Comparison of ENCODE assay signal across 1 cellular context in genomic region chr10:95767884-95768556, GRCh38.
TF ChIP-seq lines count a peak whose summit lies in the region.

No MANE protein-coding gene starts in this region.

TF ChIP-seq in GM12878, 131 proteins besides CTCF, POLR2A, EP300 and RAD21 (continued from another document and continues in another):
- TF ChIP-seq CUX1 (IDR thresholded peaks at IDR 0.05; ENCODE audit: insufficient replicate concordance, low read depth, low read length) (no peak), FOS (IDR thresholded peaks at IDR 0.05; ENCODE audit: borderline replicate concordance, extremely low read depth, insufficient read length) (no peak), SIX5 (IDR thresholded peaks at IDR 0.05; ENCODE audit: low read depth, low read length, severe bottlenecking) (no peak), SIN3A (IDR thresholded peaks at IDR 0.05; ENCODE audit: low read depth, low read length) (no peak), CREB1 (IDR thresholded peaks at IDR 0.05; ENCODE audit: low read depth) (peak; percentile 55; the same call in 1 of the 2 replicates), E4F1 (IDR thresholded peaks at IDR 0.05; ENCODE audit: borderline replicate concordance, partially characterized antibody) (no peak), MTA3 (IDR thresholded peaks at IDR 0.05; ENCODE audit: borderline replicate concordance, low read length) (peak; percentile 96), E2F4 (IDR thresholded peaks at IDR 0.05; ENCODE audit: low read depth, low read length) (no peak), PBX3 (IDR thresholded peaks at IDR 0.05; ENCODE audit: insufficient replicate concordance, low read depth, low read length) (no peak), STAT1 (conservative IDR thresholded peaks at IDR 0.05) (no peak), TARDBP (IDR thresholded peaks at IDR 0.05; ENCODE audit: borderline replicate concordance) (no peak), MYB (IDR thresholded peaks at IDR 0.05; ENCODE audit: borderline replicate concordance, low read depth, low read length) (0 out of 2 replicates have a peak, but pooled peaks have one; percentile 55), ESRRA (IDR thresholded peaks at IDR 0.05; ENCODE audit: low read length) (no peak), PKNOX1 (IDR thresholded peaks at IDR 0.05) (0 out of 2 replicates have a peak, but pooled peaks have one; percentile 38), BMI1 (IDR thresholded peaks at IDR 0.05; ENCODE audit: borderline replicate concordance) (no peak; the same call in 1 of the 2 replicates), ATF7 (IDR thresholded peaks at IDR 0.05; ENCODE audit: low read depth) (peak; percentile 51; the same call in 1 of the 2 replicates), NBN (IDR thresholded peaks at IDR 0.05) (peak; percentile 88), TCF7 (IDR thresholded peaks at IDR 0.05; ENCODE audit: borderline replicate concordance) (0 out of 2 replicates have a peak, but pooled peaks have one; percentile 32), ZZZ3 (IDR thresholded peaks at IDR 0.05; ENCODE audit: control insufficient read depth, insufficient read length, low read depth) (no peak), ASH2L (IDR thresholded peaks at IDR 0.05; ENCODE audit: borderline replicate concordance, low read depth) (no peak), MTA2 (IDR thresholded peaks at IDR 0.05; ENCODE audit: low read depth) (peak; percentile 72), TCF3 (IDR thresholded peaks at IDR 0.05; ENCODE audit: borderline replicate concordance, insufficient read depth, low read depth, low read length) (peak; percentile 77; the same call in 1 of the 2 replicates), ATF3 (IDR thresholded peaks at IDR 0.05; ENCODE audit: borderline replicate concordance, extremely low read depth, low read depth, low read length) (no peak), ZNF24 (IDR thresholded peaks at IDR 0.05) (no peak), NR2C1 (IDR thresholded peaks at IDR 0.05) (no peak), ZNF592 (IDR thresholded peaks at IDR 0.05) (no peak), CBX3 (IDR thresholded peaks at IDR 0.05; ENCODE audit: borderline replicate concordance, low read depth) (no peak), MLLT1 (IDR thresholded peaks at IDR 0.05) (peak; percentile 79), ZBTB40 (IDR thresholded peaks at IDR 0.05; ENCODE audit: borderline replicate concordance) (no peak; the same call in 1 of the 2 replicates), BRCA1 (IDR thresholded peaks at IDR 0.05; ENCODE audit: low read depth, low read length) (no peak), RB1 (IDR thresholded peaks at IDR 0.05; ENCODE audit: borderline replicate concordance) (no peak), HSF1 (IDR thresholded peaks at IDR 0.05; ENCODE audit: low read depth, low read length) (no peak)
